In the genomic region with DNA sequence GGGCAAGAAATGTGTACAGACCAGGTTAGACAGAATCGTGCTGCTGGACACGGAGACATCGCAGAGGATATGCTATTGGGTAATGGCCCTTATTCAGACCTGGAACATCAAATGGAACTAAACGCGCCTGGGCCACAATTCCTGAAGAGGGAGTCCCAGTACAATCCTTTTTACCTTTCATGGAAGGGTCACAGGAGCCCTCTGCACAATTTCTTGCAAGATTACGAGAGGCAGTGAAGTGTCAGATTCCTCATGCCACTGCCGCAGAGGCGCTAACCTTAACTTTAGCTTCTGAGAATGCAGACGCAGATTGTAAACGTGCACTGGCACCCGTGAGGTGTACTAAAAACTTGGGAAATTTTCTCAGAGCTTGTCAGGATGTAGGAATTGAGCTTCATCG, we compare ENCODE assay signal across 1 cellular context.
TF ChIP-seq lines count a peak whose summit lies in the region.

No MANE protein-coding gene starts in this region.

TF ChIP-seq in HCT116, 20 proteins besides CTCF, POLR2A, EP300 and RAD21 (continued from another document):
- TF ChIP-seq MAX (IDR thresholded peaks at IDR 0.05) (no peak), EZH2phosphoT487 (IDR thresholded peaks at IDR 0.05; ENCODE audit: borderline replicate concordance) (no peak), ZFX (IDR thresholded peaks at IDR 0.05) (no peak)
